ENCODE assay signal across 38 cellular contexts in genomic region chr7:29619111-29619510, GRCh38. TPM values are rescaled to one million over a fixed set of nuclear protein-coding genes. Genes with fewer than 3 reads are reported as not detected.
"Had no signal": no experiment of that assay in that cellular context is flagged by ENCODE, and none has a peak within 500 bp of the region (broad histone marks: within the 10 kb centered on the region; RNA-seq: fewer than 3 reads in every experiment).

No MANE protein-coding gene starts in this region.

- H3K27me3 ChIP-seq: MG63 had no signal

- H3K9me3 ChIP-seq: MG63 had no signal

- DNase-seq: Karpas-422, Kasumi-1, MG63, MM.1S, MV-4-11, NCI-H1048, NCI-H1092, NCI-H1092 treated with DMSO at 0.1 percent for 48 hours, NCI-H1105, NCI-H1105 treated with DMSO at 0.1 percent for 48 hours, NCI-H1417, NCI-H1417 treated with DMSO at 0.1 percent for 48 hours, NCI-H1436, NCI-H1436 treated with DMSO at 0.1 percent for 48 hours, NCI-H146, NCI-H1694, NCI-H1694 treated with DMSO at 0.1 percent for 48 hours, NCI-H187, NCI-H187 treated with DMSO at 0.1 percent for 48 hours, NCI-H1930, NCI-H2029 treated with DMSO at 0.1 percent for 48 hours, NCI-H2081, NCI-H2081 treated with DMSO at 0.1 percent for 48 hours, NCI-H2107, NCI-H2171, NCI-H2171 treated with DMSO at 0.1 percent for 48 hours, NCI-H2227 treated with DMSO at 0.1 percent for 48 hours, NCI-H226, NCI-H345, NCI-H446, NCI-H446 treated with DMSO at 0.1 percent for 48 hours, NCI-H510A, NCI-H510A treated with DMSO at 0.1 percent for 48 hours, NCI-H524, NCI-H524 treated with DMSO at 0.1 percent for 48 hours, NCI-H526 had no signal

- H3K4me3 ChIP-seq: MG63 had no signal

- H3K36me3 ChIP-seq: MG63 had no signal

RNA-seq across cellular contexts. Expression of gene PRR15, which starts 55.5 kb away (rescaled TPM):
- total RNA-seq: LHCN-M2, NCI-H460 had no signal
